Comparison of ENCODE assay signal across 12 cellular contexts in genomic region chr7:29843738-29844137, GRCh38. TPM values are rescaled to one million over a fixed set of nuclear protein-coding genes. Genes with fewer than 3 reads are reported as not detected.
"Had no signal": no experiment of that assay in that cellular context is flagged by ENCODE, and none has a peak within 500 bp of the region (broad histone marks: within the 10 kb centered on the region; RNA-seq: fewer than 3 reads in every experiment).

No MANE protein-coding gene starts in this region.

- H3K36me3 ChIP-seq: colonic mucosa, gastroesophageal sphincter, tibial nerve, WERI-Rb-1 had no signal

- H3K27ac ChIP-seq: colonic mucosa, gastroesophageal sphincter, tibial nerve, WERI-Rb-1 had no signal

- H3K9me3 ChIP-seq: colonic mucosa, gastroesophageal sphincter, tibial nerve had no signal

- H3K9me3 Mint-ChIP-seq: activated CD8-positive, alpha-beta T cell treated with anti-CD3 and anti-CD28 coated beads for 36 hours; activated naive CD4-positive, alpha-beta T cell treated with anti-CD3 and anti-CD28 coated beads for 36 hours; nephron had no signal

- H3K27ac Mint-ChIP-seq: activated CD8-positive, alpha-beta T cell treated with anti-CD3 and anti-CD28 coated beads for 36 hours; activated naive CD4-positive, alpha-beta T cell treated with anti-CD3 and anti-CD28 coated beads for 36 hours; nephron had no signal

- DNase-seq: activated CD4-positive, alpha-beta T cell treated with anti-CD3 and anti-CD28 coated beads for 4 hours; activated CD8-positive, alpha-beta T cell treated with anti-CD3 and anti-CD28 coated beads for 36 hours; activated naive CD4-positive, alpha-beta T cell treated with anti-CD3 and anti-CD28 coated beads for 36 hours; colonic mucosa; effector CD8-positive, alpha-beta T cell; left ventricle myocardium superior; mesenchymal stem cell; right cardiac atrium had no signal

- H3K4me3 Mint-ChIP-seq: activated CD8-positive, alpha-beta T cell treated with anti-CD3 and anti-CD28 coated beads for 36 hours; activated naive CD4-positive, alpha-beta T cell treated with anti-CD3 and anti-CD28 coated beads for 36 hours; nephron had no signal

- ATAC-seq: activated CD8-positive, alpha-beta T cell treated with anti-CD3 and anti-CD28 coated beads for 36 hours; gastroesophageal sphincter; left ventricle myocardium superior; right cardiac atrium had no signal

- H3K4me1 ChIP-seq: colonic mucosa, tibial nerve had no signal

- H3K4me3 ChIP-seq: colonic mucosa, gastroesophageal sphincter, tibial nerve had no signal

- H3K27me3 ChIP-seq: colonic mucosa, gastroesophageal sphincter, tibial nerve had no signal

RNA-seq across cellular contexts. Expression of gene WIPF3, which starts 37.4 kb away (rescaled TPM):
- total RNA-seq: activated CD8-positive, alpha-beta T cell treated with anti-CD3 and anti-CD28 coated beads for 36 hours; activated naive CD4-positive, alpha-beta T cell treated with anti-CD3 and anti-CD28 coated beads for 36 hours had no signal
